ENCODE assay signal across 16 cellular contexts in the genomic region with DNA sequence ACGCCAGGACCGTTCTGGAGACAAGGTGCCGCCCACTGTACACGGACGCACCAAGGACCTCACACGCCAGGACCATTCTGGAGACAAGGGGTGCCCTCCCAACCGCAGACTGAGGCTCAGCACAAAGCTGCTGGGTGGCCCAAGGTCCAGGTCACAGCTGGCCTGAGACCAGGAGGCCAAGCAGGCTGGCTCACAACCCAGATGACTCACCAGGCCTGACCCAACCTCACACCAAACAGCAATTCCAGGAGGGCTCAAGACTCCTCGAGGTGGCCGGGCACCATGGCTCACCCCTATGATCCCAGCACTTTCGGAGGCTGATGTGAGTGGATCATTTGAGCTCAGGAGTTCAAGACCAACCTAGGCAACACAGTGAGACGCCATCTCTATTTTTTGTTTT. TPM values are rescaled to one million over a fixed set of nuclear protein-coding genes. Genes with fewer than 3 reads are reported as not detected.
DNase-seq lines count a peak whose midpoint lies in the region; ATAC-seq, FAIRE-seq and TF ChIP-seq lines count a peak whose summit lies in the region.
"Had no signal": no experiment of that assay in that cellular context is flagged by ENCODE, and none has a peak within 500 bp of the region (broad histone marks: within the 10 kb centered on the region; RNA-seq: fewer than 3 reads in every experiment).

No MANE protein-coding gene starts in this region.

- no peak overlapping the region for H3K4me3 Mint-ChIP-seq in astrocyte (ENCODE audit: unreplicated experiment)
- H3K4me3 Mint-ChIP-seq in stimulated activated naive B cell treated with anti-CD40 and anti-IgM and Interleukin-4, amounts not matched to agents 10 μg/mL and 1 μg/mL and 100 μg/mL, for 72 hours, result no peak overlapping the region
- H3K4me3 Mint-ChIP-seq: activated naive CD4-positive, alpha-beta T cell treated with anti-CD3 and anti-CD28 coated beads, Interleukin-2, amount 10 ng/mL, durations not matched to agents 7 days and 5 days; type B pancreatic cell had no signal

- no peak overlapping the region for H3K27ac Mint-ChIP-seq in astrocyte (ENCODE audit: unreplicated experiment)
- peak overlapping the region; percentile 25 for H3K27ac Mint-ChIP-seq in stimulated activated naive B cell treated with anti-CD40 and anti-IgM and Interleukin-4, amounts not matched to agents 10 μg/mL and 1 μg/mL and 100 μg/mL, for 72 hours
- H3K27ac Mint-ChIP-seq: activated naive CD4-positive, alpha-beta T cell treated with anti-CD3 and anti-CD28 coated beads, Interleukin-2, amount 10 ng/mL, durations not matched to agents 7 days and 5 days; type B pancreatic cell had no signal

- H3K4me2 ChIP-seq in astrocyte (ENCODE audit: low read length), result no peak overlapping the region

- H3K36me3 ChIP-seq in HEK293 (ENCODE audit: control insufficient read depth in 2 of 2, insufficient read depth in 1 of 2, low read length in 2 of 2) (peaks cover 7 to 66% of the 10 kb centered on the region in 2 experiments; a peak in 2 of 3 replicates), astrocyte (ENCODE audit: insufficient read depth, low read length) (peaks cover 13% of the 10 kb centered on the region), uterus (no peaks in the 10 kb centered on the region)

- peaks cover 20% of the 10 kb centered on the region for H3K4me1 Mint-ChIP-seq in astrocyte (ENCODE audit: low read depth, unreplicated experiment)
- H3K4me1 Mint-ChIP-seq in stimulated activated naive B cell treated with anti-CD40 and anti-IgM and Interleukin-4, amounts not matched to agents 10 μg/mL and 1 μg/mL and 100 μg/mL, for 72 hours, result peaks cover 42 to 86% of the 10 kb centered on the region in 2 donors

- H2AFZ ChIP-seq in astrocyte (ENCODE audit: low read depth, low read length), result no peak overlapping the region

- FAIRE-seq in astrocyte (lab: Jason Lieb, UNC), result no peak
- FAIRE-seq: endometrium had no signal

- no peaks in the 10 kb centered on the region for H3K9me3 Mint-ChIP-seq in astrocyte (ENCODE audit: unreplicated experiment)
- H3K9me3 Mint-ChIP-seq in stimulated activated naive B cell treated with anti-CD40 and anti-IgM and Interleukin-4, amounts not matched to agents 10 μg/mL and 1 μg/mL and 100 μg/mL, for 72 hours, result no peaks in the 10 kb centered on the region
- H3K9me3 Mint-ChIP-seq: activated naive CD4-positive, alpha-beta T cell treated with anti-CD3 and anti-CD28 coated beads, Interleukin-2, amount 10 ng/mL, durations not matched to agents 7 days and 5 days; type B pancreatic cell had no signal

- H3K27me3 ChIP-seq in astrocyte (ENCODE audit: insufficient read depth, low read length), result no peaks in the 10 kb centered on the region
- H3K27me3 ChIP-seq in uterus, result no peaks in the 10 kb centered on the region

- H3K4me1 ChIP-seq in HEK293 (ENCODE audit: control insufficient read depth, insufficient read depth, low read length), result peaks cover 8% of the 10 kb centered on the region
- H3K4me1 ChIP-seq in astrocyte (ENCODE audit: insufficient read depth, low read length), result peaks cover 15% of the 10 kb centered on the region
- H3K4me1 ChIP-seq in uterus, result peaks cover 0 to 6% of the 10 kb centered on the region in 2 donors

- no peaks in the 10 kb centered on the region for H3K9me3 ChIP-seq in HEK293 (ENCODE audit: control insufficient read depth, insufficient read depth, low read depth, low read length)
- H3K9me3 ChIP-seq in astrocyte (ENCODE audit: insufficient read depth, low read depth, low read length), result no peaks in the 10 kb centered on the region
- H3K9me3 ChIP-seq in uterus, result no peaks in the 10 kb centered on the region

- H3K4me3 ChIP-seq in HEK293 (ENCODE audit: low read depth, low read length) (no peak overlapping the region), astrocyte (ENCODE audit: insufficient read depth, low read depth, low read length) (no peak overlapping the region), lower leg skin (ENCODE audit: low read depth, poor library complexity, severe bottlenecking) (no peak overlapping the region), uterus (no peak overlapping the region)

- no peak for TF ChIP-seq CTCF in HEK293 (tag by site-specific recombination; IDR thresholded peaks at IDR 0.05)
- TF ChIP-seq CTCF in astrocyte (IDR thresholded peaks at IDR 0.05; ENCODE audit: insufficient read depth, low read depth, low read length), result no peak
- no peak for TF ChIP-seq CTCF in lower leg skin (IDR thresholded peaks at IDR 0.05)
- TF ChIP-seq CTCF in uterus (IDR thresholded peaks at IDR 0.05), result no peak

- peaks cover 11% of the 10 kb centered on the region for H3K36me3 Mint-ChIP-seq in astrocyte (ENCODE audit: low read depth, unreplicated experiment)
- H3K36me3 Mint-ChIP-seq in stimulated activated naive B cell treated with anti-CD40 and anti-IgM and Interleukin-4, amounts not matched to agents 10 μg/mL and 1 μg/mL and 100 μg/mL, for 72 hours, result peaks cover 37 to 58% of the 10 kb centered on the region in 2 donors

- intact Hi-C loops in lower leg skin (cut with DNase I; ENCODE audit: low total_unique reads) (no loop called here), uterus (cut with DNase I; ENCODE audit: low total_unique reads) (no loop called here)

- peak; percentile 4 for DNase-seq in astrocyte (ENCODE audit: low read depth)
- DNase-seq in kidney tubule cell (ENCODE audit: low spot score), result peak; percentile 54
- DNase-seq in stimulated activated naive B cell treated with anti-CD40 and anti-IgM and Interleukin-4, amounts not matched to agents 10 μg/mL and 1 μg/mL and 100 μg/mL, for 72 hours, result no peak
- no peak for DNase-seq in KG1 (lab: John Stamatoyannopoulos, UW)
- no peak for DNase-seq in lower leg skin (ENCODE audit: low spot score in 2 of 2)
- DNase-seq in uterus, result no peak
- DNase-seq: activated naive CD4-positive, alpha-beta T cell treated with anti-CD3 and anti-CD28 coated beads, Interleukin-2, amount 10 ng/mL, durations not matched to agents 7 days and 5 days; caudate nucleus; head of caudate nucleus; NCI-H1417; retina; stimulated activated CD4-positive, alpha-beta T cell treated with anti-CD3 and anti-CD28 coated beads, Interleukin-2, amount 100 ng/mL, for 24 hours; stimulated activated CD8-positive, alpha-beta memory T cell treated with anti-CD3 and anti-CD28 coated beads, Interleukin-4, amount 100 ng/mL, for 48 hours had no signal

- POLR2A ChIA-PET in HEK293 (lab: Yijun Ruan, JAX), result interaction anchor here (0.8 to 1.5 kb wide), 3 partner anchors 11 to 100 kb away, joined by 3 to 4 read pairs (median 3); no protein-coding TSS in a partner anchor

- ATAC-seq in stimulated activated naive B cell treated with anti-CD40 and anti-IgM and Interleukin-4, amounts not matched to agents 10 μg/mL and 1 μg/mL and 100 μg/mL, for 72 hours (replicated peaks), result no peak

- peaks cover 98% of the 10 kb centered on the region for H4K20me1 ChIP-seq in astrocyte (ENCODE audit: insufficient read depth, low read length)

- peaks cover 100% of the 10 kb centered on the region for H3K79me2 ChIP-seq in astrocyte (ENCODE audit: insufficient read depth, low read length)

- no peak overlapping the region for H3K9ac ChIP-seq in astrocyte (ENCODE audit: low read length)

- CTCF ChIA-PET in HEK293 (lab: Yijun Ruan, JAX), result interaction anchor here (0.7 to 0.9 kb wide), 2 partner anchors 17 to 287 kb away, joined by 3 to 5 read pairs; no protein-coding TSS in a partner anchor

- H3K27ac ChIP-seq in HEK293 (ENCODE audit: extremely low read depth, low read depth, low read length) (no peak overlapping the region), astrocyte (ENCODE audit: low read depth, low read length) (no peak overlapping the region), uterus (no peak overlapping the region)

- TF ChIP-seq POLR2A in lower leg skin (IDR thresholded peaks at IDR 0.05), result no peak
- no peak for TF ChIP-seq POLR2A in uterus (IDR thresholded peaks at IDR 0.05)

- WGBS in lower leg skin, 2 donors, result 92 to 94% methylated on average over 11 of the region's 11 CpGs

- H3K27me3 Mint-ChIP-seq in astrocyte (ENCODE audit: low read depth, unreplicated experiment), result no peaks in the 10 kb centered on the region
- no peaks in the 10 kb centered on the region for H3K27me3 Mint-ChIP-seq in stimulated activated naive B cell treated with anti-CD40 and anti-IgM and Interleukin-4, amounts not matched to agents 10 μg/mL and 1 μg/mL and 100 μg/mL, for 72 hours
- H3K27me3 Mint-ChIP-seq: activated naive CD4-positive, alpha-beta T cell treated with anti-CD3 and anti-CD28 coated beads, Interleukin-2, amount 10 ng/mL, durations not matched to agents 7 days and 5 days; type B pancreatic cell had no signal

TF ChIP-seq in HEK293, 187 proteins besides CTCF, POLR2A, EP300 and RAD21:
- TF ChIP-seq ZNF121 (tag by site-specific recombination; IDR thresholded peaks at IDR 0.05), result peak; percentile 48; the same call in 1 of the 2 replicates
- no peak for TF ChIP-seq ZNF24 (tag by site-specific recombination; IDR thresholded peaks at IDR 0.05)

RNA-seq across cellular contexts. Expression of a gene that starts 14.8 kb away (rescaled TPM):
- 30.0 and 32.4 TPM in 2 replicates for total RNA-seq in astrocyte
- total RNA-seq in lower leg skin, result 100 to 1,000 TPM in 2 of 4 donors, 10 to 100 TPM in 2; 64.8 to 104 (median 89.8) TPM
- total RNA-seq in uterus, result 10 to 100 TPM; 17.9 to 47.4 (median 37.9) TPM

RNA-seq across cellular contexts. Expression of a gene that starts 40.8 kb away (rescaled TPM):
- total RNA-seq in astrocyte (21.0 and 22.7 TPM in 2 replicates), lower leg skin (10 to 100 TPM in 1 of 4 donors, 1 to 10 TPM in 3; 8.6 to 11.6 (median 9.6) TPM), uterus (10 to 100 TPM in 2 of 4 donors, 1 to 10 TPM in 1, under 1 TPM in 1; 0.59 to 16.4 (median 12.7) TPM)

Comparison
In these comparisons a context has a peak if more than half of its experiments do, and no peak if none do; other contexts are left out.
1. DNase-seq: peak in astrocyte (single experiment) and kidney tubule cell (single experiment); none in stimulated activated naive B cell treated with anti-CD40 and anti-IgM and Interleukin-4, amounts not matched to agents 10 μg/mL and 1 μg/mL and 100 μg/mL, for 72 hours (single experiment), KG1 (single experiment), lower leg skin (0 of 2) and uterus (0 of 2).